10 cellular contexts compared by ENCODE assay signal in the genomic region with DNA sequence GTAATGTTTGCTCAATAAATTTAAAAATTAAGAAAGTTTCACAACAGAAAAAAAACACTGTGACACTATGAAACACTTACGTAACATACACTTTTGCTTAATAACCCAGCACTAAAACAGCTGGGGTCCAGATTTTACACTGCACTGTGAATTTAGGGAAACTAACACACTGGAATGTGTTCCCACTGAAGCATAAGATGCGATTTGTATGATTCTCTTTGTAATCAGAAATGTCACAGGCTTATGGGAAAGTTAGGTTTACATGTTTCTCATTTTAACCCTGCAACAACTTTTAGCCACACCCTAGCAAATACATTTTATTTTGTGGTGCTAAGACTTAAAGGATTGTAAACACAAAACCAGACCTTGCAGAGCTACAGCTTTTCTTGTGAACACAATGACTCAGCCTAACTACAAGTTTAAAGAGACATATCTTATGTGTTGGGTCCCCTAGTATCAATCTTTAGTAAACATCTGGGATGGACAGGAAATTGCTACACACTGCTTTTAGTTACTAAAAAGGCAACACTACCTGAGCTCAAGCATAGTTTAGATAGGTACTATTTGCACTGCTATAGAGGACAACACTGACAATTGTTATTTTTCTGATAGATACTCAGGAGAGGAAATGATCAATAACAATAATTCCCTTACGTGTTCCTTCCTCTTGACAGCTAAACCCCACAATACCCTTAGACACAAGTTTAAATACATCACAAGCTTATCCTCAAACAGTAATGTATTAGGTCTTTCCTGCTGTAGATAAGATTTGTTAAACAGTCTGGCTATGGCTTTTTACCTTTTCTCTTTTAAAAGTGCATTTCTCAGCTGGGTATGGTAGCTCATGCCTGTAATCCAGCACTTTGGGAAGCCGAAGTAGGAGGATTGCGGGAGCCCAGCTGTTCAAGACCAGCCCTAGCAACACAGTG. TPM values are rescaled to one million over a fixed set of nuclear protein-coding genes. Genes with fewer than 3 reads are reported as not detected.
A peak's percentile ranks its signal among the peaks of the same experiment; 100 is the strongest.
DNase-seq lines count a peak whose midpoint lies in the region; ATAC-seq, FAIRE-seq and TF ChIP-seq lines count a peak whose summit lies in the region.
"Had no signal": no experiment of that assay in that cellular context is flagged by ENCODE, and none has a peak within 500 bp of the region (broad histone marks: within the 10 kb centered on the region; RNA-seq: fewer than 3 reads in every experiment).

No MANE protein-coding gene starts in this region.

- no peaks in the 10 kb centered on the region for H3K27me3 ChIP-seq in pancreas

- intact Hi-C loops in pancreas (cut with DNase I): no loop called here

- no peak overlapping the region for H3K4me3 Mint-ChIP-seq in endothelial cell (ENCODE audit: unreplicated experiment)
- no peak overlapping the region for H3K4me3 Mint-ChIP-seq in osteocyte (ENCODE audit: unreplicated experiment)

- H3K4me1 Mint-ChIP-seq in endothelial cell (ENCODE audit: unreplicated experiment) (peaks cover 50% of the 10 kb centered on the region), osteocyte (ENCODE audit: unreplicated experiment) (peaks cover 71% of the 10 kb centered on the region)

- H3K27me3 Mint-ChIP-seq in endothelial cell (ENCODE audit: unreplicated experiment) (peaks cover 12% of the 10 kb centered on the region), osteocyte (ENCODE audit: unreplicated experiment) (no peaks in the 10 kb centered on the region)

- H3K4me3 ChIP-seq in pancreas: no peak overlapping the region

- no peak for FAIRE-seq in pancreas (lab: Jason Lieb, UNC)
- FAIRE-seq: GM12891 had no signal

- peak; percentile 88 for DNase-seq in EH (ENCODE audit: low read depth)
- DNase-seq in NCI-H226: peak; percentile 36
- no peak for DNase-seq in endothelial cell (ENCODE audit: low spot score)
- no peak for DNase-seq in osteocyte (ENCODE audit: extremely low spot score, unreplicated experiment)
- no peak for DNase-seq in activated gamma-delta T cell treated with Interleukin-2 at 50 U/mL for 16 hours
- DNase-seq in pancreas: no peak
- DNase-seq: NCI-H774 had no signal

- WGBS in pancreas, 2 donors: 48 to 68% methylated on average over 5 of the region's 5 CpGs

- H3K36me3 Mint-ChIP-seq in endothelial cell (ENCODE audit: low read depth, unreplicated experiment) (peaks cover 14% of the 10 kb centered on the region), osteocyte (ENCODE audit: unreplicated experiment) (peaks cover 5% of the 10 kb centered on the region)

- H3K27ac ChIP-seq in pancreas: peak overlapping the region in 1 of 4 donors; percentile 6

- TF ChIP-seq CTCF in endothelial cell (IDR thresholded peaks at IDR 0.05; ENCODE audit: unreplicated experiment) (no peak), osteocyte (IDR thresholded peaks at IDR 0.05) (no peak), pancreas (IDR thresholded peaks at IDR 0.05) (no peak)

- H3K9me3 Mint-ChIP-seq in endothelial cell (ENCODE audit: unreplicated experiment) (no peaks in the 10 kb centered on the region), osteocyte (ENCODE audit: unreplicated experiment) (no peaks in the 10 kb centered on the region)

- H3K9me3 ChIP-seq in pancreas: no peaks in the 10 kb centered on the region

- no peaks in the 10 kb centered on the region for H3K36me3 ChIP-seq in pancreas

- ATAC-seq in GM21717 (IDR thresholded peaks at IDR 0.05; ENCODE audit: unreplicated experiment): no peak
- no peak for ATAC-seq in GM19035 (IDR thresholded peaks at IDR 0.05; ENCODE audit: unreplicated experiment)
- no peak for ATAC-seq in pancreas

- peak overlapping the region; percentile 93 for H3K27ac Mint-ChIP-seq in endothelial cell (ENCODE audit: unreplicated experiment)
- peak overlapping the region; percentile 79 for H3K27ac Mint-ChIP-seq in osteocyte (ENCODE audit: unreplicated experiment)

- H3K4me1 ChIP-seq in pancreas: peaks cover 13 to 38% (median 28%) of the 10 kb centered on the region in 3 donors

RNA-seq across cellular contexts. Expression of gene PLD1, which starts 3.8 kb away (rescaled TPM):
- total RNA-seq in endothelial cell (ENCODE audit: unreplicated experiment): 61.5 TPM
- total RNA-seq in osteocyte: 13.9 and 15.2 TPM in 2 replicates
- total RNA-seq in pancreas: 10 to 100 TPM; 25.2 to 62.1 (median 38.6) TPM
- polyA plus RNA-seq in pancreas: 10 to 100 TPM; 14.7 to 29.3 TPM

RNA-seq across cellular contexts. Expression of gene TMEM212, which starts 36.7 kb away (rescaled TPM):
- total RNA-seq in endothelial cell (ENCODE audit: unreplicated experiment) (not detected), osteocyte (not detected in 2 replicates), pancreas (not detected)
- not detected for polyA plus RNA-seq in pancreas

Comparison
In these comparisons a context has a peak if more than half of its experiments do, and no peak if none do; other contexts are left out.
1. DNase-seq: peak in EH (single experiment) and NCI-H226 (single experiment); none in endothelial cell (single experiment), osteocyte (single experiment), activated gamma-delta T cell treated with Interleukin-2 at 50 U/mL for 16 hours (single experiment) and pancreas (0 of 6).